In genomic region chr1:156054500-156055342, GRCh38 we compare ENCODE assay signal across 8 cellular contexts. TPM values are rescaled to one million over a fixed set of nuclear protein-coding genes. Genes with fewer than 3 reads are reported as not detected.
DNase-seq lines count a peak whose midpoint lies in the region; ATAC-seq and TF ChIP-seq lines count a peak whose summit lies in the region.

LAMTOR2 (plus strand) TSS chr1:156054782; CDS start chr1:156054890, 108 bp downstream.

- CTCF ChIA-PET in activated CD4-positive, alpha-beta T cell treated with anti-CD3 and anti-CD28 coated beads for 36 hours (lab: Charles Lee) = interaction anchor here (0.8 to 1.1 kb wide), 4 partner anchors 10 to 336 kb away, joined by 3 to 4 read pairs (median 3); partner anchors contain the start of gene SMG5

- H3K4me1 Mint-ChIP-seq in activated CD4-positive, alpha-beta T cell treated with anti-CD3 and anti-CD28 coated beads for 36 hours = peaks cover 18% of the 10 kb centered on the region

- H3K4me3 ChIP-seq in choroid plexus epithelial cell (ENCODE audit: low read depth, low read length) = peak within 1 kb of the TSS; percentile 99

- intact Hi-C loops in activated CD4-positive, alpha-beta T cell treated with anti-CD3 and anti-CD28 coated beads for 36 hours (cut with DNase I, micrococcal nuclease) = loop anchor here (1.0 to 5.0 kb wide), 11 partner anchors 28 to 792 kb away; partner anchors contain the start of genes ARHGEF2 (in 1 of the 2), ASH1L (in 1 of the 2), DAP3 (in 1 of the 2) and FDPS (in 1 of the 2)

- peak; percentile 63 for ATAC-seq in HG03442 (IDR thresholded peaks at IDR 0.05; ENCODE audit: unreplicated experiment)
- ATAC-seq in activated CD4-positive, alpha-beta T cell treated with anti-CD3 and anti-CD28 coated beads for 36 hours = peak; percentile 82

- no peaks in the 10 kb centered on the region for H3K9me3 Mint-ChIP-seq in activated CD4-positive, alpha-beta T cell treated with anti-CD3 and anti-CD28 coated beads for 36 hours (ENCODE audit: low read depth)

- H3K27me3 Mint-ChIP-seq in activated CD4-positive, alpha-beta T cell treated with anti-CD3 and anti-CD28 coated beads for 36 hours = no peaks in the 10 kb centered on the region

- DNase-seq in AML-193 (lab: John Stamatoyannopoulos, UW) (peak; percentile 94), GM19238 (ENCODE audit: insufficient read length, low spot score) (peak; percentile 95), NCI-H524 (lab: John Stamatoyannopoulos, UW) (peak; percentile 98), choroid plexus epithelial cell (ENCODE audit: low read depth) (peak; percentile 97), kidney tubule cell (ENCODE audit: low spot score) (peak; percentile 97)
- DNase-seq in activated CD4-positive, alpha-beta T cell treated with anti-CD3 and anti-CD28 coated beads for 36 hours = peak; percentile 98
- DNase-seq in stimulated activated CD4-positive, alpha-beta T cell treated with anti-CD3 and anti-CD28 coated beads, Interleukin-1b, Interleukin-23, amount 100 ng/mL, for 24 hours (ENCODE audit: low read depth in 4 of 4, low spot score in 1 of 4) = peak; percentile 89 to 98 (median 96)

- H3K27ac Mint-ChIP-seq in activated CD4-positive, alpha-beta T cell treated with anti-CD3 and anti-CD28 coated beads for 36 hours = peak within 1 kb of the TSS; percentile 88

- H3K4me3 Mint-ChIP-seq in activated CD4-positive, alpha-beta T cell treated with anti-CD3 and anti-CD28 coated beads for 36 hours = peak within 1 kb of the TSS; percentile 92

- TF ChIP-seq CTCF in choroid plexus epithelial cell (conservative IDR thresholded peaks at IDR 0.05; ENCODE audit: low read depth, low read length) = no peak

- peaks cover 12% of the 10 kb centered on the region for H3K36me3 Mint-ChIP-seq in activated CD4-positive, alpha-beta T cell treated with anti-CD3 and anti-CD28 coated beads for 36 hours (ENCODE audit: low read depth)

- POLR2A ChIA-PET in activated CD4-positive, alpha-beta T cell treated with anti-CD3 and anti-CD28 coated beads for 36 hours (lab: Charles Lee) = no interaction called here

RNA-seq across cellular contexts. Expression of gene LAMTOR2, which starts in this region (rescaled TPM):
- total RNA-seq in activated CD4-positive, alpha-beta T cell treated with anti-CD3 and anti-CD28 coated beads for 36 hours = 10 to 100 TPM; 26.1 to 50.3 TPM

Comparison
In these comparisons a context has a peak if more than half of its experiments do, and no peak if none do; other contexts are left out.
1. Peak in every context shown above with its lines: DNase-seq, ATAC-seq and H3K4me3 ChIP-seq.